Comparison of ENCODE assay signal across 19 cellular contexts in the genomic region with DNA sequence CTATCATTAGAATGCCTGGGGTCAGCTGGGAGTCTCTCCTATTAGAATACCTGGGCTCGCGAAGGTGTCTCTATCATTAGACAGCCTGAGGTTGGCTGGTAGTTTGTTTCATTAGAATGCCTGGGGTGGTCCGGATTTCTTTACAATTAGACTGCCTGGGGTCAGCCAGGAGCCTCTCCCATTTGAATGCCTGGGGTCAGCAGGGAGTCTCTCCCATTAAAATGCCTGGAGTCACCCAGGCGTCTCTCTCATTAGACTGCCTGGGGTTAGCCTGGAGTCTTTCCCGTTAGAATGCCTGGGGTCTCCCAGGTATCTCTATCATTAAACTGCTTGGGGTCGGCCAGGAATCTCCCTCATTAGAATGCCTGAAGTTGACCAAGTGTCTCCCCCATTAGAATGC.
DNase-seq lines count a peak whose midpoint lies in the region; ATAC-seq, FAIRE-seq and TF ChIP-seq lines count a peak whose summit lies in the region.
"Had no signal": no experiment of that assay in that cellular context is flagged by ENCODE, and none has a peak within 500 bp of the region (broad histone marks: within the 10 kb centered on the region; RNA-seq: fewer than 3 reads in every experiment).

No MANE protein-coding gene starts in this region.

- TF ChIP-seq CTCF in sigmoid colon (IDR thresholded peaks at IDR 0.05): no peak

- H3K36me3 ChIP-seq in sigmoid colon: no peaks in the 10 kb centered on the region

- H3K4me1 ChIP-seq in sigmoid colon: no peaks in the 10 kb centered on the region
- H3K4me1 ChIP-seq: Caco-2 had no signal

- intact Hi-C loops in sigmoid colon (cut with DNase I): no loop called here

- H3K4me3 ChIP-seq in sigmoid colon: no peak overlapping the region
- H3K4me3 ChIP-seq: GM12878 had no signal

- H3K27ac ChIP-seq in sigmoid colon: no peak overlapping the region

- no peak for ATAC-seq in HG03520 (IDR thresholded peaks at IDR 0.05; ENCODE audit: unreplicated experiment)
- ATAC-seq: CD8-positive, alpha-beta T cell; GM12878 had no signal

- DNase-seq in ELF-1 (ENCODE audit: low read depth, low spot score) (peak; percentile 10), mesenteric fat pad (ENCODE audit: low spot score) (peak; percentile 11), sigmoid colon (peak; percentile 2), mucosa of gallbladder (ENCODE audit: low spot score) (no peak), frontal cortex (ENCODE audit: low spot score in 2 of 2) (no peak)
- DNase-seq: C1 segment of cervical spinal cord; Caco-2; CD4-positive, CD25-positive, alpha-beta regulatory T cell; CD8-positive, alpha-beta T cell; DMS153; DND-41; GDM1; GOT3; H7; HCEC 1CT had no signal

- no peak for FAIRE-seq in frontal cortex (lab: Jason Lieb, UNC)
- FAIRE-seq: GM12878, GM19239 had no signal

- H3K27me3 ChIP-seq in sigmoid colon: no peaks in the 10 kb centered on the region

- 65 to 71% methylated on average over 6 of the region's 6 CpGs for WGBS in sigmoid colon, 2 donors

- TF ChIP-seq EP300 in Ishikawa (IDR thresholded peaks at IDR 0.05; ENCODE audit: borderline replicate concordance) (peak; percentile 94), sigmoid colon (IDR thresholded peaks at IDR 0.05) (no peak)

- no peak for TF ChIP-seq RAD21 in Ishikawa (IDR thresholded peaks at IDR 0.05; ENCODE audit: low read depth)

- H3K9me3 ChIP-seq in sigmoid colon: peaks cover 0 to 18% (median 0%) of the 10 kb centered on the region in 4 donors
- H3K9me3 ChIP-seq: Caco-2 had no signal

- TF ChIP-seq POLR2A in sigmoid colon (IDR thresholded peaks at IDR 0.05): no peak

TF ChIP-seq in Ishikawa, 13 proteins besides CTCF, POLR2A, EP300 and RAD21:
- TF ChIP-seq FOXM1 (IDR thresholded peaks at IDR 0.05; ENCODE audit: borderline replicate concordance, low read depth): peak; percentile 94
- TF ChIP-seq, protein P1, sequence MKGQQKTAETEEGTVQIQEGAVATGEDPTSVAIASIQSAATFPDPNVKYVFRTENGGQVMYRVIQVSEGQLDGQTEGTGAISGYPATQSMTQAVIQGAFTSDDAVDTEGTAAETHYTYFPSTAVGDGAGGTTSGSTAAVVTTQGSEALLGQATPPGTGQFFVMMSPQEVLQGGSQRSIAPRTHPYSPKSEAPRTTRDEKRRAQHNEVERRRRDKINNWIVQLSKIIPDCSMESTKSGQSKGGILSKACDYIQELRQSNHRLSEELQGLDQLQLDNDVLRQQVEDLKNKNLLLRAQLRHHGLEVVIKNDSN (IDR thresholded peaks at IDR 0.05): no peak
- peak; percentile 18; the same call in 1 of the 2 replicates for TF ChIP-seq CEBPB (IDR thresholded peaks at IDR 0.05)
- peak; percentile 94 for TF ChIP-seq NFIC (IDR thresholded peaks at IDR 0.05)
- TF ChIP-seq TCF12 (IDR thresholded peaks at IDR 0.05; ENCODE audit: low read depth): peak; percentile 96
- no peak for TF ChIP-seq YY1 (IDR thresholded peaks at IDR 0.05; ENCODE audit: low read depth)
- TF ChIP-seq TEAD4 (IDR thresholded peaks at IDR 0.05): peak; percentile 97

Comparison
In these comparisons a context has a peak if more than half of its experiments do, and no peak if none do; other contexts are left out.
1. DNase-seq: peak in ELF-1 (single experiment), mesenteric fat pad (single experiment) and sigmoid colon (single experiment); none in mucosa of gallbladder (single experiment) and frontal cortex (0 of 2).